10 cellular contexts compared by ENCODE assay signal in the genomic region with DNA sequence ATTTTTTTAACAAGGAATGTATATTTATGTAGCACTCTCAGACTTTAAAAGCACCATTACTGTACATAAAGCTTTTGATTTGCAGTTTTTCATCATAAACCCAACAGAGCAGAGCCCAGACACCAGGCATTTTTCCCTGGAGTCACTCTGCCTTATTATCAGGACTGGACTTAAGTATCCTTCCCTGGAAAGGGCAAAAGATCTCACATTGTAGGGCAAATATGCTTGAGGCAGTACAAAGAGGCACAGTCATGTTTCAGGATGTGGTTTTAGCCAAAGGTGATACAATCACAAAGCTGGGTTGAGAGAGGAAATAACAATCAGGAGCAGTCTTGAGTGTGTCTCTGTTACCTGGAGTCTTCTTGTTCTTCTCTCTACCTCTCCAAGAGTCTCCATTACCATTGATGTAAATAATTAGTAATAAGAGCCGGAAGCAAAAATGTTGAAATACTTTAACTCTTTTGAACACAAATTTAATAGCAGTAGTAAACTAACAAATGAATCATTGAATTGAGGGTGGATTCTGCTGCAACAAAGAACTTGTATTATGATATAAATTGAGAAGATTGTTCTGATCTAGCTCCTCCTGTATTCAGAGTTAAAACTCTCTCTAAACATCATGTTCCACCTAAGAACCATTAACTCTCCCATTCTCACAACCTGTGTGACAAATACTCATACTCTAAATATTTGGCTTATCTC.
DNase-seq lines count a peak whose midpoint lies in the region; ATAC-seq, FAIRE-seq and TF ChIP-seq lines count a peak whose summit lies in the region.
"Had no signal": no experiment of that assay in that cellular context is flagged by ENCODE, and none has a peak within 500 bp of the region (broad histone marks: within the 10 kb centered on the region; RNA-seq: fewer than 3 reads in every experiment).

No MANE protein-coding gene starts in this region.

- CTCF ChIA-PET in K562 (lab: Yijun Ruan, JAX; ENCODE audit: low intra/inter-chr PET ratio) = no interaction called here

- peak; percentile 29 for FAIRE-seq in K562 (lab: Jason Lieb, UNC)
- FAIRE-seq: A549 had no signal

- H3K27ac ChIP-seq in K562 (ENCODE audit: extremely low read depth, low read depth, low read length) = peak overlapping the region; percentile 31; the same call in 1 of the 3 replicates
- no peak overlapping the region for H3K27ac ChIP-seq in upper lobe of left lung
- H3K27ac ChIP-seq: A549 had no signal

- H3K4me2 ChIP-seq in K562 (ENCODE audit: insufficient read depth, low read length) = no peak overlapping the region
- H3K4me2 ChIP-seq: A549 had no signal

- in situ Hi-C loops in K562 (cut with MboI) = no loop called here

- no peak overlapping the region for H2AFZ ChIP-seq in K562 (ENCODE audit: low read depth, low read length)

- H4K20me1 ChIP-seq in K562 (replicated peaks; ENCODE audit: control insufficient read depth, insufficient read depth, low read length) = no peaks in the 10 kb centered on the region

- TF ChIP-seq RAD21 in K562 (CRISPR knock-in tag; conservative IDR thresholded peaks at IDR 0.05 in 1 of 2, IDR thresholded peaks at IDR 0.05 in 1 of 2) = no peak; a peak in 1 of 4 replicates

- DNase-seq in NOMO-1 treated with DMSO at 0.1 percent for 48 hours (lab: John Stamatoyannopoulos, UW; ENCODE audit: unreplicated experiment) (peak; percentile 7), NOMO-1 treated with dmso at 0.1 percent for 144 hours (lab: John Stamatoyannopoulos, UW; ENCODE audit: unreplicated experiment) (no peak), NCI-H226 (peak; percentile 69), K562 (ENCODE audit: extremely low read depth in 1 of 4, low spot score in 3 of 4) (peak in 2 of 4 experiments; percentile 15 to 25), non-pigmented ciliary epithelial cell (ENCODE audit: low read depth) (peak; percentile 8), NCI-H1694 (lab: John Stamatoyannopoulos, UW) (no peak), upper lobe of left lung (no peak), NCI-H2227 (lab: John Stamatoyannopoulos, UW; ENCODE audit: unreplicated experiment) (no peak)
- DNase-seq: endodermal cell had no signal

- H3K79me2 ChIP-seq in K562 (ENCODE audit: control insufficient read depth, insufficient read depth, low read length) = no peaks in the 10 kb centered on the region

- POLR2A ChIA-PET in K562 (lab: Yijun Ruan, JAX) = interaction anchor here (0.6 kb wide), 1 partner anchor 277 kb away, joined by 3 read pairs; no protein-coding TSS in a partner anchor

- peaks cover 0 to 15% of the 10 kb centered on the region in 2 experiments; a peak in 4 of 5 replicates for H3K4me1 ChIP-seq in K562 (replicated peaks in 1 of 2; ENCODE audit: control insufficient read depth in 2 of 2, insufficient read depth in 2 of 2, low read length in 2 of 2)
- no peaks in the 10 kb centered on the region for H3K4me1 ChIP-seq in upper lobe of left lung
- H3K4me1 ChIP-seq: A549 had no signal

- no peaks in the 10 kb centered on the region for H3K36me3 ChIP-seq in K562 (ENCODE audit: control insufficient read depth, insufficient read depth, low read length)
- H3K36me3 ChIP-seq in upper lobe of left lung = no peaks in the 10 kb centered on the region

- ATAC-seq in K562 = peak; percentile 82
- ATAC-seq in upper lobe of left lung (ENCODE audit: low FRiP score in 2 of 2) = no peak
- ATAC-seq: A549 had no signal

- TF ChIP-seq POLR2A in K562 (conservative IDR thresholded peaks at IDR 0.05) (no peak), upper lobe of left lung (IDR thresholded peaks at IDR 0.05) (no peak)

- no peak overlapping the region for H3K9ac ChIP-seq in K562 (ENCODE audit: insufficient read depth in 1 of 2, low read depth in 2 of 2, low read length in 2 of 2)

- H3K9me1 ChIP-seq in K562 (ENCODE audit: control insufficient read depth, insufficient read depth, low read length) = no peaks in the 10 kb centered on the region

- no peak for TF ChIP-seq EP300 in K562 (IDR thresholded peaks at IDR 0.05; ENCODE audit: low read length)
- TF ChIP-seq EP300 in upper lobe of left lung (IDR thresholded peaks at IDR 0.05) = no peak

- H3K27me3 ChIP-seq in K562 (ENCODE audit: control insufficient read depth in 2 of 2, insufficient read depth in 2 of 2, low read length in 2 of 2) (no peaks in the 10 kb centered on the region), upper lobe of left lung (no peaks in the 10 kb centered on the region)

- BruUV-seq in K562 (replicated peaks; lab: Mats Ljungman, UMichigan) = no TSS peak

- H3K4me3 ChIP-seq in K562 = no peak overlapping the region
- no peak overlapping the region for H3K4me3 ChIP-seq in upper lobe of left lung
- H3K4me3 ChIP-seq: A549 had no signal

- WGBS in K562 (ENCODE audit: insufficient coverage, low coverage, missing lambda C conversion rate) = 5% methylated on average over 1 of the region's 1 CpG
- WGBS in upper lobe of left lung, 2 donors = 30 to 55% methylated on average over 1 of the region's 1 CpG

- H3K9me3 ChIP-seq in K562 (replicated peaks; ENCODE audit: control insufficient read depth, insufficient read depth, low read depth, low read length) (no peaks in the 10 kb centered on the region), upper lobe of left lung (no peaks in the 10 kb centered on the region)
- H3K9me3 ChIP-seq: A549 had no signal

- intact Hi-C loops in K562 (cut with micrococcal nuclease) = no loop called here

- TF ChIP-seq CTCF in K562 (IDR thresholded peaks at IDR 0.05 in 2 of 3, conservative IDR thresholded peaks at IDR 0.05 in 1 of 3; ENCODE audit: insufficient read depth in 2 of 3, low read depth in 1 of 3, low read length in 3 of 3) (no peak), upper lobe of left lung (IDR thresholded peaks at IDR 0.05) (no peak)

TF ChIP-seq in K562, 482 proteins besides CTCF, POLR2A, EP300 and RAD21 (continues in another document):
- TF ChIP-seq CEBPG (CRISPR knock-in tag; IDR thresholded peaks at IDR 0.05) (no peak), CEBPG (tag; conservative IDR thresholded peaks at IDR 0.05 in 1 of 2, IDR thresholded peaks at IDR 0.05 in 1 of 2) (peak in 1 of 2 experiments; percentile 38; a peak in 1 of 4 replicates), SMARCE1 (IDR thresholded peaks at IDR 0.05) (peak; percentile 72; the same call in 1 of the 2 replicates), DPF2 (IDR thresholded peaks at IDR 0.05) (peak; percentile 81), RNF2 (IDR thresholded peaks at IDR 0.05) (peak; percentile 58; the same call in 1 of the 2 replicates), ZNF512 (tag; IDR thresholded peaks at IDR 0.05) (peak; percentile 8; the same call in 1 of the 2 replicates), TEAD4 (IDR thresholded peaks at IDR 0.05; ENCODE audit: low read length) (peak; percentile 57; the same call in 1 of the 2 replicates), TEAD4 (CRISPR knock-in tag; IDR thresholded peaks at IDR 0.05; ENCODE audit: borderline replicate concordance) (no peak), RCOR1 (IDR thresholded peaks at IDR 0.05; ENCODE audit: borderline replicate concordance in 1 of 2, low read depth in 2 of 2, low read length in 2 of 2) (0 out of 4 replicates have a peak, but pooled peaks of 1 of the 2 experiments have one; percentile 26), ARID1B (IDR thresholded peaks at IDR 0.05) (peak; percentile 74), VEZF1 (CRISPR knock-in tag; IDR thresholded peaks at IDR 0.05) (peak; percentile 15; the same call in 1 of the 2 replicates), ESRRA (IDR thresholded peaks at IDR 0.05; ENCODE audit: borderline replicate concordance, low read depth) (peak; percentile 72; the same call in 1 of the 2 replicates), MAFF (IDR thresholded peaks at IDR 0.05; ENCODE audit: low read length) (peak; percentile 31; the same call in 1 of the 2 replicates), ETV1 (tag; conservative IDR thresholded peaks at IDR 0.05; ENCODE audit: low read depth) (peak; percentile 96), BACH1 (tag; IDR thresholded peaks at IDR 0.05) (peak; percentile 48; the same call in 1 of the 2 replicates), JUND (IDR thresholded peaks at IDR 0.05; ENCODE audit: borderline replicate concordance, low read depth, low read length) (peak; percentile 28; the same call in 1 of the 2 replicates), JUND (tag; IDR thresholded peaks at IDR 0.05; ENCODE audit: borderline replicate concordance, low read depth, low read length) (peak; percentile 43; the same call in 1 of the 3 replicates), SOX6 (IDR thresholded peaks at IDR 0.05) (peak; percentile 73), SMARCA4 (IDR thresholded peaks at IDR 0.05) (peak; percentile 78), FOSL1 (tag; conservative IDR thresholded peaks at IDR 0.05) (0 out of 2 replicates have a peak, but pooled peaks have one; percentile 21), CBX2 (IDR thresholded peaks at IDR 0.05; ENCODE audit: insufficient read depth, low read length, poor library complexity, severe bottlenecking) (no peak), GABPA (tag; conservative IDR thresholded peaks at IDR 0.05; ENCODE audit: low read depth) (peak; percentile 67), TBP (optimal IDR thresholded peaks at IDR 0.05; ENCODE audit: low read depth, low read length) (no peak)

Comparison
In these comparisons a context has a peak if more than half of its experiments do, and no peak if none do; other contexts are left out.
1. DNase-seq: peak in NOMO-1 treated with DMSO at 0.1 percent for 48 hours (single experiment), NCI-H226 (single experiment) and non-pigmented ciliary epithelial cell (single experiment); none in NOMO-1 treated with dmso at 0.1 percent for 144 hours (single experiment), NCI-H1694 (single experiment), upper lobe of left lung (0 of 2) and NCI-H2227 (single experiment).